Comparison of ENCODE assay signal across 1 cellular context in the genomic region with DNA sequence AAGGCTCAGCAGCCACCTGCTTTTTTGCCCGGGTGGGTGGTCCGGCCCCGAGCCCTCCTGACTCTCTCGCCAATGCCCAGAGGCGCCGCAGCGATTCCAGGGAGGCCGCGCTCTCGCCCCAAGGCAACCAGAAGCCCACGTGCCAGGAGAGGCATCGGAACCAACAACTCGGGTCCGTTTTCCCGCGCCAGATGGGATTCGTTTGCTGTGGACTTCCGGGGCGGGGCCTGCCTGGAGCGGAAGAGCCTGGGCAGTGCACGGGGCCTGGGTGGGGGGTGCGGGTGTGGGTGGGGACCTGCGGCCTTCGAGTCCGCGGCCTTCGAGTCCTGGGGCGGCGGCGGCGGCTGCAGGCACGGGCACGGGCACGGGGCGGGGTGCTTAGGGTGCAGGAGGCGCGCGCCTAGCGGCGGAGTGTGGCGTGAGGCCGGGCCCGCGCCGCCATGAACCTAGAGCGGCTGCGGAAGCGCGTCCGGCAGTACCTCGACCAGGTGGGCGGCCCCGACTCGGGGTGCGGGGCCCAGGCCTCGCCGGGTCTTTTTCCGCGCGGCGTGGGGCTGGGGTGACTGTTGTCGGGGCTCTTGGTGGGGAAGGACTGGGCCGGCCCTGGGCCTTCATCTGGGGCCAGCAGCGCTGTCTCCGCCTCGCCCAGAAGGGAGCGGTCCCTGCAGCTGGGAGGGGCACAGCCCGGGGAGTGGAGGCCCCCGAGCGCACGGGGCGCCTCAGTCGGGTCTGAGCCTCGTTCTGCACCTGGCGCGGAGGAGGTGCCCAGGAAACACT.
TF ChIP-seq lines count a peak whose summit lies in the region.

A gene with protein sequence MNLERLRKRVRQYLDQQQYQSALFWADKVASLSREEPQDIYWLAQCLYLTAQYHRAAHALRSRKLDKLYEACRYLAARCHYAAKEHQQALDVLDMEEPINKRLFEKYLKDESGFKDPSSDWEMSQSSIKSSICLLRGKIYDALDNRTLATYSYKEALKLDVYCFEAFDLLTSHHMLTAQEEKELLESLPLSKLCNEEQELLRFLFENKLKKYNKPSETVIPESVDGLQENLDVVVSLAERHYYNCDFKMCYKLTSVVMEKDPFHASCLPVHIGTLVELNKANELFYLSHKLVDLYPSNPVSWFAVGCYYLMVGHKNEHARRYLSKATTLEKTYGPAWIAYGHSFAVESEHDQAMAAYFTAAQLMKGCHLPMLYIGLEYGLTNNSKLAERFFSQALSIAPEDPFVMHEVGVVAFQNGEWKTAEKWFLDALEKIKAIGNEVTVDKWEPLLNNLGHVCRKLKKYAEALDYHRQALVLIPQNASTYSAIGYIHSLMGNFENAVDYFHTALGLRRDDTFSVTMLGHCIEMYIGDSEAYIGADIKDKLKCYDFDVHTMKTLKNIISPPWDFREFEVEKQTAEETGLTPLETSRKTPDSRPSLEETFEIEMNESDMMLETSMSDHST (plus strand): TSS at position 253 of the 777 bp plus-strand sequence. CDS start 188 bp downstream, at position 441.

TF ChIP-seq in HepG2, 621 proteins besides CTCF, POLR2A, EP300 and RAD21 (continued from another document and continues in another):
- TF ChIP-seq, protein P1, sequence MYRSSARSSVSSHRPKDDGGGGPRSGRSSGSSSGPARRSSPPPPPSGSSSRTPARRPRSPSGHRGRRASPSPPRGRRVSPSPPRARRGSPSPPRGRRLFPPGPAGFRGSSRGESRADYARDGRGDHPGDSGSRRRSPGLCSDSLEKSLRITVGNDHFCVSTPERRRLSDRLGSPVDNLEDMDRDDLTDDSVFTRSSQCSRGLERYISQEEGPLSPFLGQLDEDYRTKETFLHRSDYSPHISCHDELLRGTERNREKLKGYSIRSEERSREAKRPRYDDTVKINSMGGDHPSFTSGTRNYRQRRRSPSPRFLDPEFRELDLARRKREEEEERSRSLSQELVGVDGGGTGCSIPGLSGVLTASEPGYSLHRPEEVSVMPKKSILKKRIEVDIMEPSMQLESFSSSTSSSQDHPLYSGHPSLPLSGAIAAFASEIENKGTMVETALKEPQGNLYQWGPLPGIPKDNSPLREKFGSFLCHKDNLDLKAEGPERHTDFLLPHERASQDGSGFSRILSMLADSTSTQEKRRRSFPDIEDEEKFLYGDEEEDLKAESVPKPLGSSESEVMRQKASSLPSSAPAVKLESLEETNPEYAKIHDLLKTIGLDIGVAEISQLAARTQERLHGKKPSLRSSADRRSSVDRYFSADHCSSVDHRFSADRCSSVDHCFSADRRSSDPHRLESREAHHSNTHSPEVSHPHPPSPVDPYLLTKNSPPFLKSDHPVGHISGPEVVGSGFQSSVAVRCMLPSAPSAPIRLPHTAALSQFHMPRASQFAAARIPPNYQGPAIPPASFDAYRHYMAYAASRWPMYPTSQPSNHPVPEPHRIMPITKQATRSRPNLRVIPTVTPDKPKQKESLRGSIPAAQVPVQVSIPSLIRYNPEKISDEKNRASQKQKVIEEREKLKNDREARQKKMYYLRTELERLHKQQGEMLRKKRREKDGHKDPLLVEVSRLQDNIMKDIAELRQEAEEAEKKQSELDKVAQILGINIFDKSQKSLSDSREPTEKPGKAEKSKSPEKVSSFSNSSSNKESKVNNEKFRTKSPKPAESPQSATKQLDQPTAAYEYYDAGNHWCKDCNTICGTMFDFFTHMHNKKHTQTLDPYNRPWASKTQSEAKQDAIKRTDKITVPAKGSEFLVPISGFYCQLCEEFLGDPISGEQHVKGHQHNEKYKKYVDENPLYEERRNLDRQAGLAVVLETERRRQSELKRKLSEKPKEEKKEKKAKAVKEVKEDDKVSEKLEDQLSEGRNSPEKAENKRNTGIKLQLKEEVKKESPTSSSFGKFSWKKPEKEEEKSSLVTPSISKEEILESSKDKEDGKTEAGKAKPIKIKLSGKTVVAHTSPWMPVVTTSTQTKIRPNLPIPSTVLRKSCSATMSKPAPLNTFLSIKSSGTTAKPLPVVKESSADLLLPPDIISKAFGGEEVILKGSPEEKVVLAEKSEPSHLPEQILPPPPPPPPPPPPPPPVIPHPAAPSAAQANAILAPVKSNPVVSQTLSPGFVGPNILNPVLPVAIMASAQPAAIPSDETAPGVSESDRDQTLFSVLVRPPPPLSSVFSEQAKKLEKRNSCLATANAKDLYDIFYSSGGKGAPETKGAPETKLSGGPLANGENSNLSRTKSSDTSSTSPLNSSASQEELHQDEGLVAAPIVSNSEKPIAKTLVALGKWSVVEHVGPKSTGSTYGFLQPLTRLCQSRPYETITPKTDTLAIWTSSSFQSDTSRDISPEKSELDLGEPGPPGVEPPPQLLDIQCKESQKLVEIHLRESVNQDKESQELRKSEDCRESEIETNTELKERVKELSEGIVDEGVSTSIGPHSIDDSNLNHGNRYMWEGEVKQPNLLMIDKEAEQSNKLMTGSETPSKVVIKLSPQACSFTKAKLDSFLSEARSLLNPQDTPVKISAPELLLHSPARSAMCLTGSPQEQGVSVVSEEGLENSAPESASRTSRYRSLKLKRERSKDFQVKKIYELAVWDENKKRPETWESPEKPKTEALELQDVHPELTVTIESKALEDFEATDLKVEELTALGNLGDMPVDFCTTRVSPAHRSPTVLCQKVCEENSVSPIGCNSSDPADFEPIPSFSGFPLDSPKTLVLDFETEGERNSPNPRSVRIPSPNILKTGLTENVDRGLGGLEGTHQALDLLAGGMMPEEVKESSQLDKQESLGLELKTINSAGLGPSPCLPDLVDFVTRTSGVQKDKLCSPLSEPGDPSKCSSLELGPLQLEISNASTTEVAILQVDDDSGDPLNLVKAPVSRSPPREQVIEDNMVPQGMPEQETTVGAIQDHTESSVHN (CRISPR knock-in tag; IDR thresholded peaks at IDR 0.05) = no peak
- TF ChIP-seq MBD4 (IDR thresholded peaks at IDR 0.05; ENCODE audit: borderline replicate concordance, low read length) = no peak
- TF ChIP-seq RXRB (CRISPR knock-in tag; IDR thresholded peaks at IDR 0.05; ENCODE audit: borderline replicate concordance) = no peak; the same call in 1 of the 2 replicates
- TF ChIP-seq CBX2 (IDR thresholded peaks at IDR 0.05; ENCODE audit: low read depth, low read length) = no peak
- TF ChIP-seq CBX2 (CRISPR knock-in tag; IDR thresholded peaks at IDR 0.05; ENCODE audit: low read depth) = peak; percentile 88; the same call in 1 of the 2 replicates
- TF ChIP-seq, protein P2, sequence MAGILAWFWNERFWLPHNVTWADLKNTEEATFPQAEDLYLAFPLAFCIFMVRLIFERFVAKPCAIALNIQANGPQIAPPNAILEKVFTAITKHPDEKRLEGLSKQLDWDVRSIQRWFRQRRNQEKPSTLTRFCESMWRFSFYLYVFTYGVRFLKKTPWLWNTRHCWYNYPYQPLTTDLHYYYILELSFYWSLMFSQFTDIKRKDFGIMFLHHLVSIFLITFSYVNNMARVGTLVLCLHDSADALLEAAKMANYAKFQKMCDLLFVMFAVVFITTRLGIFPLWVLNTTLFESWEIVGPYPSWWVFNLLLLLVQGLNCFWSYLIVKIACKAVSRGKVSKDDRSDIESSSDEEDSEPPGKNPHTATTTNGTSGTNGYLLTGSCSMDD (CRISPR knock-in tag; IDR thresholded peaks at IDR 0.05) = no peak
- peak; percentile 82 for TF ChIP-seq TMF1 (CRISPR knock-in tag; IDR thresholded peaks at IDR 0.05; ENCODE audit: low read depth)
- TF ChIP-seq, protein P3, sequence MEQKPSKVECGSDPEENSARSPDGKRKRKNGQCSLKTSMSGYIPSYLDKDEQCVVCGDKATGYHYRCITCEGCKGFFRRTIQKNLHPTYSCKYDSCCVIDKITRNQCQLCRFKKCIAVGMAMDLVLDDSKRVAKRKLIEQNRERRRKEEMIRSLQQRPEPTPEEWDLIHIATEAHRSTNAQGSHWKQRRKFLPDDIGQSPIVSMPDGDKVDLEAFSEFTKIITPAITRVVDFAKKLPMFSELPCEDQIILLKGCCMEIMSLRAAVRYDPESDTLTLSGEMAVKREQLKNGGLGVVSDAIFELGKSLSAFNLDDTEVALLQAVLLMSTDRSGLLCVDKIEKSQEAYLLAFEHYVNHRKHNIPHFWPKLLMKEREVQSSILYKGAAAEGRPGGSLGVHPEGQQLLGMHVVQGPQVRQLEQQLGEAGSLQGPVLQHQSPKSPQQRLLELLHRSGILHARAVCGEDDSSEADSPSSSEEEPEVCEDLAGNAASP (CRISPR knock-in tag; IDR thresholded peaks at IDR 0.05; ENCODE audit: borderline replicate concordance) = peak; percentile 21; the same call in 1 of the 2 replicates
- no peak for TF ChIP-seq SMAD9 (CRISPR knock-in tag; IDR thresholded peaks at IDR 0.05)
- TF ChIP-seq ZBTB21 (CRISPR knock-in tag; IDR thresholded peaks at IDR 0.05) = 0 out of 2 replicates have a peak, but pooled peaks have one; percentile 20
- peak; percentile 66 for TF ChIP-seq ZBTB7B (CRISPR knock-in tag; IDR thresholded peaks at IDR 0.05)
- TF ChIP-seq PHF8 (CRISPR knock-in tag; IDR thresholded peaks at IDR 0.05) = peak; percentile 97
- 0 out of 2 replicates have a peak, but pooled peaks have one; percentile 39 for TF ChIP-seq DR1 (CRISPR knock-in tag; IDR thresholded peaks at IDR 0.05)
- TF ChIP-seq ADNP (CRISPR knock-in tag; IDR thresholded peaks at IDR 0.05) = no peak
- no peak for TF ChIP-seq GPN1 (CRISPR knock-in tag; IDR thresholded peaks at IDR 0.05; ENCODE audit: borderline replicate concordance)
- peak; percentile 86; the same call in 1 of the 2 replicates for TF ChIP-seq CENPT (CRISPR knock-in tag; IDR thresholded peaks at IDR 0.05; ENCODE audit: low read depth)
- peak; percentile 64; the same call in 1 of the 2 replicates for TF ChIP-seq RFXANK (CRISPR knock-in tag; IDR thresholded peaks at IDR 0.05)
- TF ChIP-seq ZNF251 (CRISPR knock-in tag; IDR thresholded peaks at IDR 0.05) = no peak
- no peak for TF ChIP-seq NFE2L2 (IDR thresholded peaks at IDR 0.05; ENCODE audit: low read length)
- TF ChIP-seq, protein P4, sequence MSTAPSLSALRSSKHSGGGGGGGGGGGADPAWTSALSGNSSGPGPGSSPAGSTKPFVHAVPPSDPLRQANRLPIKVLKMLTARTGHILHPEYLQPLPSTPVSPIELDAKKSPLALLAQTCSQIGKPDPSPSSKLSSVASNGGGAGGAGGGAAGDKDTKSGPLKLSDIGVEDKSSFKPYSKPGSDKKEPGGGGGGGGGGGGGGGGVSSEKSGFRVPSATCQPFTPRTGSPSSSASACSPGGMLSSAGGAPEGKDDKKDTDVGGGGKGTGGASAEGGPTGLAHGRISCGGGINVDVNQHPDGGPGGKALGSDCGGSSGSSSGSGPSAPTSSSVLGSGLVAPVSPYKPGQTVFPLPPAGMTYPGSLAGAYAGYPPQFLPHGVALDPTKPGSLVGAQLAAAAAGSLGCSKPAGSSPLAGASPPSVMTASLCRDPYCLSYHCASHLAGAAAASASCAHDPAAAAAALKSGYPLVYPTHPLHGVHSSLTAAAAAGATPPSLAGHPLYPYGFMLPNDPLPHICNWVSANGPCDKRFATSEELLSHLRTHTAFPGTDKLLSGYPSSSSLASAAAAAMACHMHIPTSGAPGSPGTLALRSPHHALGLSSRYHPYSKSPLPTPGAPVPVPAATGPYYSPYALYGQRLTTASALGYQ (CRISPR knock-in tag; IDR thresholded peaks at IDR 0.05) = peak; percentile 62; the same call in 1 of the 2 replicates
- TF ChIP-seq FOXC1 (CRISPR knock-in tag; IDR thresholded peaks at IDR 0.05; ENCODE audit: borderline replicate concordance) = no peak; the same call in 1 of the 2 replicates
- TF ChIP-seq ZNF605 (CRISPR knock-in tag; IDR thresholded peaks at IDR 0.05) = peak; percentile 90
- TF ChIP-seq, protein P5, sequence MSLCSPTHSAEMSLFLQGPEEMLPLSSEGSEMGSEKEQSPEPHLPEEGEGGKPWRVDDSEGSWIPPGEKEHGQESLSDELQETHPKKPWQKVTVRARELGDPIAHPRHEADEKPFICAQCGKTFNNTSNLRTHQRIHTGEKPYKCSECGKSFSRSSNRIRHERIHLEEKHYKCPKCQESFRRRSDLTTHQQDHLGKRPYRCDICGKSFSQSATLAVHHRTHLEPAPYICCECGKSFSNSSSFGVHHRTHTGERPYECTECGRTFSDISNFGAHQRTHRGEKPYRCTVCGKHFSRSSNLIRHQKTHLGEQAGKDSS (CRISPR knock-in tag; IDR thresholded peaks at IDR 0.05; ENCODE audit: borderline replicate concordance, low read depth) = peak; percentile 78; the same call in 1 of the 2 replicates
- peak; percentile 57; the same call in 1 of the 2 replicates for TF ChIP-seq ZNF510 (CRISPR knock-in tag; IDR thresholded peaks at IDR 0.05; ENCODE audit: low read depth)
- peak; percentile 70 for TF ChIP-seq ZNF777 (CRISPR knock-in tag; IDR thresholded peaks at IDR 0.05)
- TF ChIP-seq ZZZ3 (CRISPR knock-in tag; IDR thresholded peaks at IDR 0.05; ENCODE audit: borderline replicate concordance) = peak; percentile 47; the same call in 1 of the 2 replicates
- TF ChIP-seq ZNF766 (CRISPR knock-in tag; IDR thresholded peaks at IDR 0.05; ENCODE audit: borderline replicate concordance) = peak; percentile 87; the same call in 1 of the 2 replicates
- TF ChIP-seq ZNF816 (CRISPR knock-in tag; IDR thresholded peaks at IDR 0.05; ENCODE audit: borderline replicate concordance) = no peak; the same call in 1 of the 2 replicates
- TF ChIP-seq, protein P6, sequence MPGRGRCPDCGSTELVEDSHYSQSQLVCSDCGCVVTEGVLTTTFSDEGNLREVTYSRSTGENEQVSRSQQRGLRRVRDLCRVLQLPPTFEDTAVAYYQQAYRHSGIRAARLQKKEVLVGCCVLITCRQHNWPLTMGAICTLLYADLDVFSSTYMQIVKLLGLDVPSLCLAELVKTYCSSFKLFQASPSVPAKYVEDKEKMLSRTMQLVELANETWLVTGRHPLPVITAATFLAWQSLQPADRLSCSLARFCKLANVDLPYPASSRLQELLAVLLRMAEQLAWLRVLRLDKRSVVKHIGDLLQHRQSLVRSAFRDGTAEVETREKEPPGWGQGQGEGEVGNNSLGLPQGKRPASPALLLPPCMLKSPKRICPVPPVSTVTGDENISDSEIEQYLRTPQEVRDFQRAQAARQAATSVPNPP (CRISPR knock-in tag; IDR thresholded peaks at IDR 0.05) = peak; percentile 77; the same call in 1 of the 2 replicates
- TF ChIP-seq ZNF883 (CRISPR knock-in tag; IDR thresholded peaks at IDR 0.05; ENCODE audit: not compliant biosample characterization) = peak; percentile 87
- peak; percentile 48; the same call in 1 of the 2 replicates for TF ChIP-seq TBX2 (CRISPR knock-in tag; IDR thresholded peaks at IDR 0.05; ENCODE audit: borderline replicate concordance)
- peak; percentile 59; the same call in 1 of the 2 replicates for TF ChIP-seq ZNF543 (CRISPR knock-in tag; IDR thresholded peaks at IDR 0.05)
- TF ChIP-seq ZNF672 (CRISPR knock-in tag; IDR thresholded peaks at IDR 0.05) = 0 out of 2 replicates have a peak, but pooled peaks have one; percentile 49
- TF ChIP-seq ONECUT2 (CRISPR knock-in tag; IDR thresholded peaks at IDR 0.05) = no peak
- TF ChIP-seq TAF1 (CRISPR knock-in tag; IDR thresholded peaks at IDR 0.05) = peak; percentile 77
- TF ChIP-seq HMG20A (CRISPR knock-in tag; IDR thresholded peaks at IDR 0.05; ENCODE audit: borderline replicate concordance) = no peak
- peak; percentile 71; the same call in 1 of the 2 replicates for TF ChIP-seq ZNF446 (CRISPR knock-in tag; IDR thresholded peaks at IDR 0.05)
